Comparison of ENCODE assay signal across 8 cellular contexts in genomic region chr7:143305423-143306070, GRCh38. TPM values are rescaled to one million over a fixed set of nuclear protein-coding genes. Genes with fewer than 3 reads are reported as not detected.
DNase-seq lines count a peak whose midpoint lies in the region; ATAC-seq and TF ChIP-seq lines count a peak whose summit lies in the region.

No MANE protein-coding gene starts in this region.

- no peak overlapping the region for H3K18ac ChIP-seq in mesenchymal stem cell (ENCODE audit: low read depth in 1 of 2, low read length in 2 of 2)

- ATAC-seq in GM21737 (IDR thresholded peaks at IDR 0.05; ENCODE audit: unreplicated experiment) (no peak), GM21825 (IDR thresholded peaks at IDR 0.05; ENCODE audit: unreplicated experiment) (no peak)

- H3K4me2 ChIP-seq in mesenchymal stem cell (ENCODE audit: low read length, poor library complexity, severe bottlenecking): no peak overlapping the region

- H3K4me1 Mint-ChIP-seq in activated CD4-positive, alpha-beta memory T cell treated with anti-CD3 and anti-CD28 coated beads for 36 hours (ENCODE audit: low read depth): peaks cover 49% of the 10 kb centered on the region
- H3K4me1 Mint-ChIP-seq in dendritic cell treated with granulocyte-macrophage colony-stimulating factor and Interleukin-4, amounts not matched to agents 40 ng/mL and 50 ng/mL, for 4 days (ENCODE audit: low read depth): peaks cover 82% of the 10 kb centered on the region

- H3K27ac ChIP-seq in mesenchymal stem cell (ENCODE audit: low read length, poor library complexity, severe bottlenecking): no peak overlapping the region

- H3K4ac ChIP-seq in mesenchymal stem cell (ENCODE audit: low read depth in 1 of 2, low read length in 2 of 2): no peak overlapping the region

- H3K9ac ChIP-seq in mesenchymal stem cell (ENCODE audit: low read length): no peak overlapping the region

- H3K27ac Mint-ChIP-seq in activated CD4-positive, alpha-beta memory T cell treated with anti-CD3 and anti-CD28 coated beads for 36 hours: peak overlapping the region; percentile 64
- H3K27ac Mint-ChIP-seq in dendritic cell treated with granulocyte-macrophage colony-stimulating factor and Interleukin-4, amounts not matched to agents 40 ng/mL and 50 ng/mL, for 4 days: peak overlapping the region; percentile 49

- no peak overlapping the region for H2BK5ac ChIP-seq in mesenchymal stem cell (ENCODE audit: low read depth, low read length, poor library complexity, severe bottlenecking)

- no peak overlapping the region for H2BK120ac ChIP-seq in mesenchymal stem cell (ENCODE audit: low read depth, low read length)

- CTCF ChIA-PET in activated CD4-positive, alpha-beta memory T cell treated with anti-CD3 and anti-CD28 coated beads for 36 hours (lab: Charles Lee): interaction anchor here (0.8 to 4.2 kb wide), 13 partner anchors 9 to 596 kb away, joined by 3 to 80 read pairs (median 6); partner anchors contain the start of genes EPHA1 and GSTK1

- peaks cover 77% of the 10 kb centered on the region for H3K36me3 Mint-ChIP-seq in activated CD4-positive, alpha-beta memory T cell treated with anti-CD3 and anti-CD28 coated beads for 36 hours
- peaks cover 78% of the 10 kb centered on the region for H3K36me3 Mint-ChIP-seq in dendritic cell treated with granulocyte-macrophage colony-stimulating factor and Interleukin-4, amounts not matched to agents 40 ng/mL and 50 ng/mL, for 4 days (ENCODE audit: low read depth)

- H3K36me3 ChIP-seq in mesenchymal stem cell (ENCODE audit: control insufficient read depth in 1 of 2, insufficient read depth in 2 of 2, low read depth in 1 of 2, low read length in 2 of 2): peaks cover 33 to 76% of the 10 kb centered on the region in 2 experiments

- no peaks in the 10 kb centered on the region for H3K4me1 ChIP-seq in mesenchymal stem cell (ENCODE audit: control insufficient read depth, insufficient read depth, low read depth, low read length)

- H2BK12ac ChIP-seq in mesenchymal stem cell (ENCODE audit: low read length in 2 of 2): no peak overlapping the region

- no peak overlapping the region for H2AFZ ChIP-seq in mesenchymal stem cell (ENCODE audit: low read depth, low read length)

- no peak overlapping the region for H4K91ac ChIP-seq in mesenchymal stem cell (ENCODE audit: low read length)

- WGBS in mesenchymal stem cell: 87% methylated on average over 10 of the region's 10 CpGs

- H3K4me3 ChIP-seq in mesenchymal stem cell (ENCODE audit: insufficient read depth in 1 of 2, low read depth in 1 of 2, low read length in 2 of 2): no peak overlapping the region

- H3K27me3 Mint-ChIP-seq in activated CD4-positive, alpha-beta memory T cell treated with anti-CD3 and anti-CD28 coated beads for 36 hours: no peaks in the 10 kb centered on the region
- no peaks in the 10 kb centered on the region for H3K27me3 Mint-ChIP-seq in dendritic cell treated with granulocyte-macrophage colony-stimulating factor and Interleukin-4, amounts not matched to agents 40 ng/mL and 50 ng/mL, for 4 days

- POLR2A ChIA-PET in activated CD4-positive, alpha-beta memory T cell treated with anti-CD3 and anti-CD28 coated beads for 36 hours (lab: Charles Lee): interaction anchor here (0.8 kb wide), 1 partner anchor 18 kb away, joined by 5 read pairs; the partner anchor contains the start of gene CASP2

- no peak overlapping the region for H3K14ac ChIP-seq in mesenchymal stem cell (ENCODE audit: low read length in 2 of 2)

- H3K27me3 ChIP-seq in mesenchymal stem cell (ENCODE audit: control insufficient read depth in 1 of 2, insufficient read depth in 1 of 2, low read length in 2 of 2): no peaks in the 10 kb centered on the region

- H2BK15ac ChIP-seq in mesenchymal stem cell (ENCODE audit: low read depth, poor library complexity, severe bottlenecking): no peak overlapping the region

- no peak overlapping the region for H3K4me3 Mint-ChIP-seq in activated CD4-positive, alpha-beta memory T cell treated with anti-CD3 and anti-CD28 coated beads for 36 hours
- H3K4me3 Mint-ChIP-seq in dendritic cell treated with granulocyte-macrophage colony-stimulating factor and Interleukin-4, amounts not matched to agents 40 ng/mL and 50 ng/mL, for 4 days: no peak overlapping the region

- no peaks in the 10 kb centered on the region for H3K9me3 ChIP-seq in mesenchymal stem cell (ENCODE audit: control insufficient read depth, low read length)

- peaks cover 20% of the 10 kb centered on the region for H3K79me1 ChIP-seq in mesenchymal stem cell (replicated peaks; ENCODE audit: low read length, poor library complexity, severe bottlenecking)

- intact Hi-C loops in activated CD4-positive, alpha-beta memory T cell treated with anti-CD3 and anti-CD28 coated beads for 36 hours (cut with micrococcal nuclease): loop anchor here (1.0 to 5.0 kb wide), 2 partner anchors 43 to 65 kb away; partner anchors contain the start of gene GSTK1
- intact Hi-C loops in dendritic cell treated with granulocyte-macrophage colony-stimulating factor and Interleukin-4, amounts not matched to agents 40 ng/mL and 50 ng/mL, for 4 days (cut with micrococcal nuclease): loop anchor here (1.0 to 10.0 kb wide), 3 partner anchors 9 to 301 kb away; no protein-coding TSS in a partner anchor

- DNase-seq in GM10266 (ENCODE audit: extremely low spot score) (no peak), NCI-H2029 treated with DMSO at 0.1 percent for 48 hours (lab: John Stamatoyannopoulos, UW) (peak; percentile 36), mesenchymal stem cell (peak; percentile 51)
- peak; percentile 82 for DNase-seq in activated CD4-positive, alpha-beta memory T cell treated with anti-CD3 and anti-CD28 coated beads for 36 hours
- peak; percentile 51 for DNase-seq in stimulated activated CD8-positive, alpha-beta memory T cell treated with anti-CD3 and anti-CD28 coated beads, Interleukin-4, amount 100 ng/mL, for 24 hours (ENCODE audit: low read depth)

- no peak overlapping the region for H3K23ac ChIP-seq in mesenchymal stem cell (ENCODE audit: low read length in 2 of 2)

- H4K8ac ChIP-seq in mesenchymal stem cell (ENCODE audit: low read length): no peak overlapping the region

- no peaks in the 10 kb centered on the region for H3K9me3 Mint-ChIP-seq in activated CD4-positive, alpha-beta memory T cell treated with anti-CD3 and anti-CD28 coated beads for 36 hours
- H3K9me3 Mint-ChIP-seq in dendritic cell treated with granulocyte-macrophage colony-stimulating factor and Interleukin-4, amounts not matched to agents 40 ng/mL and 50 ng/mL, for 4 days: no peaks in the 10 kb centered on the region

- H2AK5ac ChIP-seq in mesenchymal stem cell (ENCODE audit: low read length, severe bottlenecking): no peak overlapping the region

- peak; percentile 46 for TF ChIP-seq CTCF in GM10266 (IDR thresholded peaks at IDR 0.05; ENCODE audit: control insufficient read depth, insufficient read depth, low read depth, missing control alignments)

RNA-seq across cellular contexts. Expression of gene CLCN1, which starts 10.4 kb away (rescaled TPM):
- under 1 TPM in 1 of 2 experiments, not detected in 1; 0.17 TPM for total RNA-seq in activated CD4-positive, alpha-beta memory T cell treated with anti-CD3 and anti-CD28 coated beads for 36 hours
- 0.03 TPM for polyA plus RNA-seq in mesenchymal stem cell (2013, experiment 1 of 2)
- 0.01 TPM for polyA plus RNA-seq in mesenchymal stem cell (2013, experiment 2 of 2)

RNA-seq across cellular contexts. Expression of gene CASP2, which starts 17.4 kb away (rescaled TPM):
- 100 to 1,000 TPM; 117 to 129 TPM for total RNA-seq in activated CD4-positive, alpha-beta memory T cell treated with anti-CD3 and anti-CD28 coated beads for 36 hours
- 16.3 TPM for polyA plus RNA-seq in mesenchymal stem cell (2013, experiment 1 of 2)
- polyA plus RNA-seq in mesenchymal stem cell (2013, experiment 2 of 2): 16.3 TPM

RNA-seq across cellular contexts. Expression of gene TMEM139, which starts 20.8 kb away (rescaled TPM):
- total RNA-seq in activated CD4-positive, alpha-beta memory T cell treated with anti-CD3 and anti-CD28 coated beads for 36 hours: under 1 TPM; 0.29 to 0.70 TPM
- polyA plus RNA-seq in mesenchymal stem cell (2013, experiment 1 of 2): 0.10 TPM
- polyA plus RNA-seq in mesenchymal stem cell (2013, experiment 2 of 2): 0.10 TPM

RNA-seq across cellular contexts. Expression of gene GSTK1, which starts 42.3 kb away (rescaled TPM):
- total RNA-seq in activated CD4-positive, alpha-beta memory T cell treated with anti-CD3 and anti-CD28 coated beads for 36 hours: 100 to 1,000 TPM; 218 to 224 TPM
- 161 TPM for polyA plus RNA-seq in mesenchymal stem cell (2013, experiment 1 of 2)
- polyA plus RNA-seq in mesenchymal stem cell (2013, experiment 2 of 2): 158 TPM

RNA-seq across cellular contexts. Expression of gene FAM131B, which starts 57.0 kb away (rescaled TPM):
- total RNA-seq in activated CD4-positive, alpha-beta memory T cell treated with anti-CD3 and anti-CD28 coated beads for 36 hours: 1 to 10 TPM; 1.9 to 2.3 TPM
- 0.28 TPM for polyA plus RNA-seq in mesenchymal stem cell (2013, experiment 1 of 2)
- polyA plus RNA-seq in mesenchymal stem cell (2013, experiment 2 of 2): 0.30 TPM
